ENCODE assay signal across 8 cellular contexts in the genomic region with DNA sequence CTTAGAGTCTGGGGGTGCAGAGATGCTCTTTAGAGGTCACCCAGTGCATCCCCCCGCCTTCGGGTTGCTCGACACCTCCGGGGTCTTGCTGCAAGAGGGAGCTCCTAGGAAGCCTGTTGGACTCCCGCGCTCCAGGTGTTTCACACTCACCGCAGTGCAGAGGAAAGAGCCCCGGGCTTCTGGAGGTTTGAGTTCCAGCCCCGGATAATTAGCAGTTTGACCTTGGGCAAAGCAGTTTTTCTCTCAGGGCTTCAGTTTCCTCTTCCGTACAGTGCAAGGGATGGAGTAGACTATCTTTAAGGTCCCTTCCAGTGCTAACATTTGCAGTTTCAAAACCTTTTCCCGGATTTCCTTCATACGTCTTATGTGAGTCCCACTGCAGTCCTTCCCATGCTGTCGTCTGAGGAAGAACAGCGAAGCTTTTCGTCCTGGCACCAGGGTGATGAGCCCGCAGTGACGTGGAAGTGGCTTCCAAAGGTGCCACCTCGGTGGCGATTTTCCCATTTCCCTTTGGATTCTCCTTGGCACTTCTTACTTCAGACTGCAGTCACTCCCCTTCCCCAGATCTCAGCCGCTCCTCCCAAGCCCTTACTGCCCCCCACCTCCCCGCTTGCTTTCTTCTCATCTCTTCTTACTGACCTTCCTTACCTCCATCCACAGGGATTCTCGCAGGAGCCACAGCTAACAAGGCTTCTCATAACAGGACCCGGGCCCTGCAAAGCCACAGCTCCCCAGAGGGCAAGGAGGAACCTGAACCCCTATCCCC. TPM values are rescaled to one million over a fixed set of nuclear protein-coding genes. Genes with fewer than 3 reads are reported as not detected.
DNase-seq lines count a peak whose midpoint lies in the region; ATAC-seq, FAIRE-seq and TF ChIP-seq lines count a peak whose summit lies in the region.

No MANE protein-coding gene starts in this region.

- peaks cover 8 to 36% (median 24%) of the 10 kb centered on the region in 3 donors for H3K4me1 ChIP-seq in pancreas

- ATAC-seq in esophagus mucosa: peak; percentile 0
- ATAC-seq in pancreas: peak in 3 of 4 donors; percentile 0

- TF ChIP-seq CTCF in pancreas (IDR thresholded peaks at IDR 0.05): no peak

- H3K27ac ChIP-seq in pancreas: peak overlapping the region in 3 of 4 donors; percentile 60 to 71 (median 64)

- WGBS in pancreas, 2 donors: 2% methylated on average over 22 to 23 of the region's 23 CpGs

- no peaks in the 10 kb centered on the region for H3K27me3 ChIP-seq in pancreas

- no peaks in the 10 kb centered on the region for H3K9me3 ChIP-seq in pancreas

- peaks cover 6 to 35% (median 25%) of the 10 kb centered on the region in 3 donors for H3K36me3 ChIP-seq in pancreas

- intact Hi-C loops in pancreas (cut with DNase I): loop anchor here in 2 of 3 donors (5.0 to 10.0 kb wide), 2 partner anchors 121 to 124 kb away; partner anchors contain the start of gene CTDSP1 (in 1 of the 2)

- DNase-seq in NCI-H1417 (lab: John Stamatoyannopoulos, UW) (peak in 2 of 3 experiments; percentile 71 to 74), NCI-H1417 treated with DMSO at 0.1 percent for 48 hours (lab: John Stamatoyannopoulos, UW) (no peak), RKO (ENCODE audit: low spot score) (peak; percentile 63), pancreas (peak in 4 of 6 donors; percentile 28 to 81 (median 58)), cerebellar cortex (ENCODE audit: low spot score) (no peak), ecto neural progenitor cell (ENCODE audit: low spot score) (no peak), SK-N-DZ (ENCODE audit: low spot score) (no peak)

- no peak for FAIRE-seq in pancreas (lab: Jason Lieb, UNC)

- peak overlapping the region; percentile 57 to 78 (median 68) for H3K4me3 ChIP-seq in pancreas

RNA-seq across cellular contexts. Expression of gene PNKD, which starts 0.6 kb away (rescaled TPM):
- total RNA-seq in esophagus mucosa (30.9 TPM), pancreas (10 to 100 TPM; 17.2 to 32.2 (median 21.4) TPM)
- polyA plus RNA-seq in pancreas: 10 to 100 TPM; 48.9 to 89.1 TPM
- 72.8 and 76.1 TPM in 2 replicates for polyA plus RNA-seq in SK-N-DZ (2014; cell fraction: cytosol; rRNA removed)
- 54.6 and 55.3 TPM in 2 replicates for polyA plus RNA-seq in SK-N-DZ (2014; cell fraction: nucleus; rRNA removed)

RNA-seq across cellular contexts. Expression of gene AAMP, which starts 1.0 kb away (rescaled TPM):
- 67.0 TPM for total RNA-seq in esophagus mucosa
- 10 to 100 TPM; 34.0 to 51.8 (median 39.8) TPM for total RNA-seq in pancreas
- 10 to 100 TPM; 46.8 to 85.5 TPM for polyA plus RNA-seq in pancreas
- 128 and 170 TPM in 2 replicates for polyA plus RNA-seq in SK-N-DZ (2014; cell fraction: cytosol; rRNA removed)
- polyA plus RNA-seq in SK-N-DZ (2014; cell fraction: nucleus; rRNA removed): 197 and 224 TPM in 2 replicates

RNA-seq across cellular contexts. Expression of gene GPBAR1, which starts 10.1 kb away (rescaled TPM):
- total RNA-seq in esophagus mucosa: not detected
- 1 to 10 TPM in 3 of 6 donors, under 1 TPM in 3; 0.12 to 1.8 (median 0.76) TPM for total RNA-seq in pancreas
- 1 to 10 TPM; 2.1 to 2.3 TPM for polyA plus RNA-seq in pancreas
- polyA plus RNA-seq in SK-N-DZ (2014; cell fraction: cytosol; rRNA removed): 0.91 and 1.2 TPM in 2 replicates
- polyA plus RNA-seq in SK-N-DZ (2014; cell fraction: nucleus; rRNA removed): 1.3 TPM in 1 of 2 replicates, not detected in the other

RNA-seq across cellular contexts. Expression of gene TMBIM1, which starts 21.4 kb away (rescaled TPM):
- total RNA-seq in esophagus mucosa (247 TPM), pancreas (100 to 1,000 TPM; 147 to 196 (median 170) TPM)
- 10 to 100 TPM; 56.6 to 84.1 TPM for polyA plus RNA-seq in pancreas
- 1.6 and 2.0 TPM in 2 replicates for polyA plus RNA-seq in SK-N-DZ (2014; cell fraction: cytosol; rRNA removed)
- polyA plus RNA-seq in SK-N-DZ (2014; cell fraction: nucleus; rRNA removed): 1.4 TPM in 2 replicates

RNA-seq across cellular contexts. Expression of gene ARPC2, which starts 53.9 kb away (rescaled TPM):
- total RNA-seq in esophagus mucosa (383 TPM), pancreas (100 to 1,000 TPM in 1 of 6 donors, 10 to 100 TPM in 5; 43.4 to 102 (median 55.8) TPM)
- 10 to 100 TPM; 37.4 to 90.7 TPM for polyA plus RNA-seq in pancreas
- 158 and 173 TPM in 2 replicates for polyA plus RNA-seq in SK-N-DZ (2014; cell fraction: cytosol; rRNA removed)
- polyA plus RNA-seq in SK-N-DZ (2014; cell fraction: nucleus; rRNA removed): 128 and 135 TPM in 2 replicates

Comparison
In these comparisons a context has a peak if more than half of its experiments do, and no peak if none do; other contexts are left out.
1. DNase-seq: peak in NCI-H1417 (2 of 3), RKO (single experiment) and pancreas (4 of 6); none in NCI-H1417 treated with DMSO at 0.1 percent for 48 hours (single experiment), cerebellar cortex (single experiment), ecto neural progenitor cell (single experiment) and SK-N-DZ (single experiment).